In the genomic region with DNA sequence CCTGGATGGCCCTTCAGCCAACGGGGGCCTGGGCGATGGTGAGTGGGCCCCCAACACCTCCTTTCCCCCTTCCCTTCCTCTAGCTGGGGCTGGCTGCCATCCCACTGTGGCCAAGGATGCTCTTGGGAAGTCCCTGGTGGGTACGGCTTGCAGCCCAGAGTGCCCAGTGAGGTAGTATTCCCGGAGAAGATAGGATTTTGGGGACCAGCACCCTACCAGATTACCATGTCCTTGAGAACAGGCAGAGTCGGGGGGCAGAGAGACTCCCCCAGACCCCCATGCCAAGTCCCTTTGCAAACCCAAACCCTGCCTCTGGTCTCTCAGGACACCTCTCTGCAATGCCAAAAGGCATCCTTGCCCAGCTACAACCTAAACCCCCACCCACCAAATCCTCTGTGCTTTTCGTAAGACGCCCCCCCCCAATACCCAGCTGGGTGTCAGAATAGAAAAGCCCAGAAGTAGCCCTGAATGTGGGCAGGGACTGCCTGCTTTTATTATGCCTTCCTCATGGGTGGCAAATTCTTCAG, we compare ENCODE assay signal across 12 cellular contexts. TPM values are rescaled to one million over a fixed set of nuclear protein-coding genes. Genes with fewer than 3 reads are reported as not detected.
DNase-seq lines count a peak whose midpoint lies in the region; ATAC-seq and TF ChIP-seq lines count a peak whose summit lies in the region.
"Had no signal": no experiment of that assay in that cellular context is flagged by ENCODE, and none has a peak within 500 bp of the region (broad histone marks: within the 10 kb centered on the region; RNA-seq: fewer than 3 reads in every experiment).

No MANE protein-coding gene starts in this region.

- H2AFZ ChIP-seq in OCI-LY3 (ENCODE audit: low read depth, low read length), result 0 out of 2 replicates have a peak overlapping the region, but pooled peaks have one; percentile 21

- H3K9ac ChIP-seq in OCI-LY3 (ENCODE audit: low read length), result no peak overlapping the region

- no peaks in the 10 kb centered on the region for H3K4me1 ChIP-seq in OCI-LY3 (ENCODE audit: low read length)
- peaks cover 66% of the 10 kb centered on the region for H3K4me1 ChIP-seq in suprapubic skin

- no peak for ATAC-seq in GM21423 (IDR thresholded peaks at IDR 0.05; ENCODE audit: unreplicated experiment)

- no peaks in the 10 kb centered on the region for H3K36me3 ChIP-seq in OCI-LY3 (replicated peaks; ENCODE audit: low read depth, low read length)
- H3K36me3 ChIP-seq in suprapubic skin, result no peaks in the 10 kb centered on the region

- H3K4me2 ChIP-seq in OCI-LY3 (ENCODE audit: low read length), result no peak overlapping the region

- H3K27me3 ChIP-seq in OCI-LY3 (ENCODE audit: low read depth, low read length) (peaks cover 9% of the 10 kb centered on the region; the same call in 1 of the 2 replicates), suprapubic skin (peaks cover 4% of the 10 kb centered on the region)

- no peak overlapping the region for H3K4me3 ChIP-seq in OCI-LY3 (ENCODE audit: low read length)
- H3K4me3 ChIP-seq in choroid plexus epithelial cell (ENCODE audit: low read depth, low read length), result peak overlapping the region; percentile 67
- peak overlapping the region; percentile 19 for H3K4me3 ChIP-seq in lower leg skin (ENCODE audit: low read depth, poor library complexity, severe bottlenecking)
- peak overlapping the region; percentile 42 for H3K4me3 ChIP-seq in suprapubic skin
- H3K4me3 ChIP-seq: mucosa of descending colon had no signal

- TF ChIP-seq POLR2A in lower leg skin (IDR thresholded peaks at IDR 0.05) (no peak), suprapubic skin (IDR thresholded peaks at IDR 0.05) (no peak)

- H4K20me1 ChIP-seq in OCI-LY3 (ENCODE audit: insufficient read depth, low read length), result no peaks in the 10 kb centered on the region

- H3K9me3 ChIP-seq in OCI-LY3 (ENCODE audit: insufficient read depth, low read length), result no peaks in the 10 kb centered on the region
- H3K9me3 ChIP-seq in suprapubic skin, result no peaks in the 10 kb centered on the region
- H3K9me3 ChIP-seq: mucosa of descending colon had no signal

- no peak for TF ChIP-seq EP300 in suprapubic skin (IDR thresholded peaks at IDR 0.05)

- intact Hi-C loops in lower leg skin (cut with DNase I; ENCODE audit: low total_unique reads), result no loop called here

- no peak overlapping the region for H3K27ac ChIP-seq in OCI-LY3 (ENCODE audit: low read length)
- H3K27ac ChIP-seq in suprapubic skin, result peak overlapping the region; percentile 90
- H3K27ac ChIP-seq: epithelial cell of prostate had no signal

- DNase-seq in choroid plexus epithelial cell (ENCODE audit: low read depth) (no peak), lower leg skin (ENCODE audit: low spot score in 2 of 2) (no peak), suprapubic skin (ENCODE audit: low spot score in 2 of 2) (peak in 1 of 2 donors; percentile 64), NCI-H446 treated with DMSO at 0.1 percent for 48 hours (lab: John Stamatoyannopoulos, UW) (no peak), SHP77 treated with DMSO at 0.1 percent for 48 hours (lab: John Stamatoyannopoulos, UW) (no peak), occipital lobe (lab: John Stamatoyannopoulos, UW) (no peak)

- WGBS in lower leg skin, 2 donors, result 9 to 10% methylated on average over 7 of the region's 7 CpGs
- 14% methylated on average over 5 of the region's 7 CpGs for WGBS in suprapubic skin

- no peaks in the 10 kb centered on the region for H3K79me2 ChIP-seq in OCI-LY3 (ENCODE audit: low read length)

- no peak for TF ChIP-seq CTCF in OCI-LY3 (IDR thresholded peaks at IDR 0.05; ENCODE audit: low read depth, low read length)
- no peak for TF ChIP-seq CTCF in choroid plexus epithelial cell (conservative IDR thresholded peaks at IDR 0.05; ENCODE audit: low read depth, low read length)
- no peak for TF ChIP-seq CTCF in lower leg skin (IDR thresholded peaks at IDR 0.05)
- no peak for TF ChIP-seq CTCF in suprapubic skin (IDR thresholded peaks at IDR 0.05)

RNA-seq across cellular contexts. Expression of a gene that starts 1.7 kb away (rescaled TPM):
- total RNA-seq in lower leg skin (10 to 100 TPM in 3 of 4 donors, 1 to 10 TPM in 1; 7.7 to 28.3 (median 16.6) TPM), suprapubic skin (10 to 100 TPM in 2 of 4 donors, 1 to 10 TPM in 2; 6.6 to 30.0 (median 18.5) TPM), occipital lobe (6.4 TPM)
- total RNA-seq: activated T-helper 2 cell treated with anti-CD3 and anti-CD28 coated beads, Interferon-gamma antibody, Interleukin-2, Interleukin-4, amounts not matched to agents 10 μg/mL and 5 μg/mL and 100 μg/mL, durations not matched to agents 14 hours and 24 hours and 36 hours; NCI-H460 had no signal

RNA-seq across cellular contexts. Expression of a gene that starts 48.3 kb away (rescaled TPM):
- total RNA-seq in lower leg skin (10 to 100 TPM; 32.0 to 63.1 (median 48.4) TPM), suprapubic skin (10 to 100 TPM; 38.2 to 66.0 (median 51.3) TPM), occipital lobe (53.0 TPM)
